In the genomic region with DNA sequence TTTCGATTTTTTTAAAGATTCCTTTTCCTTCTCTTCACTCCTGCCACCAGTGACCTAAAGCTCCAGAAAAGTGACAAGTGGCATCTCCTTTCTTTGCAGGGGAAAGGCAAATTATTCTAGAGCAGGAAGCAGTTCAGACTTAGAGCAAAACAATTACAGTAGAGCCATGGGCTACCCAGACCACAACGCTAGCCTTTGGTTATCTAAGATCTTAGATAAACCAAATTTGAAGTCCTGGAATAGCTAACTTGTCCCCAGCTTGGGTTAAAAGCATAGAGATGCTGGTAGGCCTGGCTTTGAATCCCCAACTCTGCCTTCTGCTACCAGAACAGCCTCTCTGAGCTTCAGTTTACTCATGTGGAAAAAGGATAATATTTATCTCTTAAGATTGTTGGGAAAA, we compare ENCODE assay signal across 22 cellular contexts. TPM values are rescaled to one million over a fixed set of nuclear protein-coding genes. Genes with fewer than 3 reads are reported as not detected.
DNase-seq lines count a peak whose midpoint lies in the region; ATAC-seq and TF ChIP-seq lines count a peak whose summit lies in the region.
"Had no signal": no experiment of that assay in that cellular context is flagged by ENCODE, and none has a peak within 500 bp of the region (broad histone marks: within the 10 kb centered on the region; RNA-seq: fewer than 3 reads in every experiment).

No MANE protein-coding gene starts in this region.

- peak overlapping the region; percentile 79 for H3K27ac ChIP-seq in VCaP
- H3K27ac ChIP-seq in mesendoderm (ENCODE audit: low read depth, low read length), result no peak overlapping the region
- H3K27ac ChIP-seq: A549; BLaER1 treated with 17β-estradiol and CSF1 and Interleukin-3, amounts not matched to agents 10 nM and 100 nM; GM23248 had no signal

- no peak overlapping the region for H3K4me2 ChIP-seq in mesendoderm (ENCODE audit: low read length)
- H3K4me2 ChIP-seq: A549; BLaER1 treated with 17β-estradiol and CSF1 and Interleukin-3, amounts not matched to agents 10 nM and 100 nM had no signal

- H3K9ac ChIP-seq in mesendoderm (ENCODE audit: low read length), result no peak overlapping the region
- H3K9ac ChIP-seq: BLaER1 treated with 17β-estradiol and CSF1 and Interleukin-3, amounts not matched to agents 10 nM and 100 nM; GM23248 had no signal

- no peaks in the 10 kb centered on the region for H3K79me2 ChIP-seq in mesendoderm (ENCODE audit: control insufficient read depth, insufficient read depth, low read length)

- no CpG with 5 or more reads among the region's 2 CpGs for WGBS in mesendoderm (ENCODE audit: extremely low coverage, insufficient coverage, low lambda C conversion rate)

- H2BK120ac ChIP-seq in mesendoderm (ENCODE audit: low read depth, low read length), result no peak overlapping the region

- no peak overlapping the region for H3K23ac ChIP-seq in mesendoderm (ENCODE audit: low read length)

- H3K4ac ChIP-seq in mesendoderm (ENCODE audit: low read depth, low read length), result no peak overlapping the region

- no peaks in the 10 kb centered on the region for H3K36me3 ChIP-seq in mesendoderm (ENCODE audit: control insufficient read depth, insufficient read depth, low read length)
- H3K36me3 ChIP-seq: BE2C; BLaER1 treated with 17β-estradiol and CSF1 and Interleukin-3, amounts not matched to agents 10 nM and 100 nM had no signal

- H3K4me1 ChIP-seq in mesendoderm (ENCODE audit: control insufficient read depth, low read depth, low read length), result no peaks in the 10 kb centered on the region
- H3K4me1 ChIP-seq: A549 had no signal

- no peak for TF ChIP-seq POLR2A in GM18505 (IDR thresholded peaks at IDR 0.05; ENCODE audit: borderline replicate concordance, extremely low read depth, insufficient read depth, insufficient read length)

- H3K27me3 ChIP-seq in mesendoderm (ENCODE audit: insufficient read depth, low read length, poor library complexity), result no peaks in the 10 kb centered on the region
- H3K27me3 ChIP-seq: BE2C; BLaER1 treated with 17β-estradiol and CSF1 and Interleukin-3, amounts not matched to agents 10 nM and 100 nM had no signal

- no peak overlapping the region for H2BK5ac ChIP-seq in mesendoderm (ENCODE audit: low read length)

- no peak overlapping the region for H3K56ac ChIP-seq in mesendoderm (ENCODE audit: low read length)

- H3K79me1 ChIP-seq in mesendoderm (ENCODE audit: low read length), result no peaks in the 10 kb centered on the region

- no peak overlapping the region for H2BK15ac ChIP-seq in mesendoderm (replicated peaks; ENCODE audit: low read depth)

- TF ChIP-seq CTCF in VCaP (conservative IDR thresholded peaks at IDR 0.05), result no peak

- DNase-seq in M059J (ENCODE audit: low read depth) (peak; percentile 36), mesendoderm (peak; percentile 63), NCI-H2171 treated with DMSO at 0.1 percent for 48 hours (lab: John Stamatoyannopoulos, UW) (no peak), NOMO-1 treated with DMSO at 0.1 percent for 48 hours (lab: John Stamatoyannopoulos, UW; ENCODE audit: unreplicated experiment) (no peak)
- DNase-seq: 8988T; ACHN; AML-193; BE2C; CD4-positive, alpha-beta T cell; CD8-positive, alpha-beta memory T cell; DMS 273 treated with DMSO at 0.1 percent for 48 hours; DMS79; GF-D8; GM23248; H9 had no signal

- H4K8ac ChIP-seq in mesendoderm (ENCODE audit: low read depth, low read length), result no peak overlapping the region

- no peak overlapping the region for H2AK5ac ChIP-seq in mesendoderm (ENCODE audit: low read length)

- ATAC-seq in GM18505 (IDR thresholded peaks at IDR 0.05; ENCODE audit: unreplicated experiment), result no peak
- ATAC-seq: A549, HCT116 had no signal

- no peak overlapping the region for H3K4me3 ChIP-seq in mesendoderm (ENCODE audit: low read length)
- H3K4me3 ChIP-seq: A549; BLaER1 treated with 17β-estradiol and CSF1 and Interleukin-3, amounts not matched to agents 10 nM and 100 nM; GM23248 had no signal

- no peak overlapping the region for H4K5ac ChIP-seq in mesendoderm (ENCODE audit: low read length)

- no peak overlapping the region for H3K18ac ChIP-seq in mesendoderm (ENCODE audit: low read length)

RNA-seq across cellular contexts. Expression of gene LGI1, which starts 38.4 kb away (rescaled TPM):
- total RNA-seq in M059J (2014; rRNA removed; shearing (Covaris generic)), result 0.39 TPM in 1 of 2 replicates, not detected in the other
- polyA plus RNA-seq in mesendoderm (2013, experiment 1 of 2), result 0.32 TPM
- polyA plus RNA-seq in mesendoderm (2013, experiment 2 of 2), result 0.77 TPM
- total RNA-seq: CD4-positive, alpha-beta T cell; CD8-positive, alpha-beta memory T cell; GM23248; H1 had no signal
- polyA plus RNA-seq: A549; CD14-positive monocyte; CD8-positive, alpha-beta memory T cell; GM23248 had no signal

Comparison
In these comparisons a context has a peak if more than half of its experiments do, and no peak if none do; other contexts are left out.
1. DNase-seq: peak in M059J (single experiment) and mesendoderm (single experiment); none in NCI-H2171 treated with DMSO at 0.1 percent for 48 hours (single experiment) and NOMO-1 treated with DMSO at 0.1 percent for 48 hours (single experiment).